Comparison of ENCODE assay signal across 31 cellular contexts in the genomic region with DNA sequence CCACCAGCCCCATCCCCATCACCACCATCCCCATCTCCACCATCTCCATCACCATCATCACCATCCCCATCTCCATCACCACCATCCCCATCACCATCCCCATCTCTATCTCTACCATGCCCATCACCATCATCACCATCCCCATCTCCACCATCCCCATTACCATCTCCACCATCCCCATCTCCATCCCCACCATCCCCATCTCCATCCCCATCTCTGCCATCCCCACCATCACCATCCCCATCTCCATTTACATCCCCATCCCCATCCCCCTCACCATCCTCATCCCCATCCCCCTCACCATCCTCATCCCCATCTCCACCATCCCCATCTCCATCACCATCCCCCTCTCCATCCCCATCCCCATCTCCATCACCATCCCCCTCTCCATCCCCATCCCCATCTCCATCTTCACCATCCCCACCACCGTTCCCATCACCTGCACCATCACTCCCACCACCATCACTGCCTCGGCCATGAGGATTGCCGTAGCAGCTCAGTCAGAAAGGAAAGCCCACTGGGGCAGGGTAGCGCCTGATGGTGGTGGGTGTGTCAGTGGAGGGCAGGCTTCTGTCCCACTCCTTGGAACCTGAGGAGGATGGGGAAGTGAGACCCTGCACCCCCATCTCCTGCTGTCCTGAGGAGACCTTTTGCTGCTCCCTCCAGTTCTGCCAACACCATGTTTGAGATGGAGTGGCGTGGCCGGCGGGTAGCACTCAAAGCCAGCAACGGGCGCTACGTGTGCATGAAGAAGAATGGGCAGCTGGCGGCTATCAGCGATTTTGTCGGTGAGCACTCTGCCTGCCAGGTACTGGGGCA. TPM values are rescaled to one million over a fixed set of nuclear protein-coding genes. Genes with fewer than 3 reads are reported as not detected.
"Had no signal": no experiment of that assay in that cellular context is flagged by ENCODE, and none has a peak within 500 bp of the region (broad histone marks: within the 10 kb centered on the region; RNA-seq: fewer than 3 reads in every experiment).

No MANE protein-coding gene starts in this region.

- DNase-seq: activated CD4-positive, alpha-beta memory T cell treated with anti-CD3 and anti-CD28 coated beads, Interleukin-2, amount 10 ng/mL, durations not matched to agents 7 days and 5 days; activated CD4-positive, alpha-beta T cell treated with anti-CD3 and anti-CD28 coated beads for 1 hour; activated CD4-positive, alpha-beta T cell treated with anti-CD3 and anti-CD28 coated beads for 48 hours; activated CD4-positive, CD25-positive, alpha-beta regulatory T cell; activated CD8-positive, alpha-beta memory T cell treated with anti-CD3 and anti-CD28 coated beads for 24 hours; activated CD8-positive, alpha-beta memory T cell treated with anti-CD3 and anti-CD28 coated beads, Interleukin-2, amount 10 ng/mL, durations not matched to agents 7 days and 5 days; activated CD8-positive, alpha-beta memory T cell treated with anti-CD3 and anti-CD28 coated beads, Interleukin-2, amount 50 U/mL, for 48 hours; activated effector memory CD4-positive, alpha-beta T cell treated with Interleukin-2 at 50 U/mL for 16 hours; activated naive CD4-positive, alpha-beta T cell treated with anti-CD3 and anti-CD28 coated beads, Interleukin-2, amount 10 ng/mL, durations not matched to agents 7 days and 5 days; activated naive CD8-positive, alpha-beta T cell treated with anti-CD3 and anti-CD28 coated beads, Interleukin-2, amount 50 U/mL, for 24 hours; caudate nucleus; cerebellar nuclear complex; Karpas-422; NCI-H1105; NCI-H1436; NCI-H1694; NCI-H1930; NCI-H510A; NCI-H748 treated with DMSO at 0.1 percent for 48 hours; NK-92 treated with Interleukin-12 subunit alpha and Interleukin-12 subunit beta, amount 100 ng/mL, for 24 hours; PC-3; Right ventricle myocardium superior; T1000; WERI-Rb-1 had no signal

- H3K4me3 Mint-ChIP-seq: activated CD4-positive, alpha-beta memory T cell treated with anti-CD3 and anti-CD28 coated beads, Interleukin-2, amount 10 ng/mL, durations not matched to agents 7 days and 5 days; activated CD8-positive, alpha-beta memory T cell treated with anti-CD3 and anti-CD28 coated beads, Interleukin-2, amount 10 ng/mL, durations not matched to agents 7 days and 5 days; activated naive CD4-positive, alpha-beta T cell treated with anti-CD3 and anti-CD28 coated beads, Interleukin-2, amount 10 ng/mL, durations not matched to agents 7 days and 5 days; activated naive CD8-positive, alpha-beta T cell; activated naive CD8-positive, alpha-beta T cell treated with anti-CD3 and anti-CD28 coated beads, Interleukin-2, amount 50 U/mL, for 24 hours had no signal

- H3K9me3 Mint-ChIP-seq: activated CD4-positive, alpha-beta memory T cell treated with anti-CD3 and anti-CD28 coated beads, Interleukin-2, amount 10 ng/mL, durations not matched to agents 7 days and 5 days; activated naive CD4-positive, alpha-beta T cell treated with anti-CD3 and anti-CD28 coated beads, Interleukin-2, amount 10 ng/mL, durations not matched to agents 7 days and 5 days; activated naive CD8-positive, alpha-beta T cell treated with anti-CD3 and anti-CD28 coated beads, Interleukin-2, amount 50 U/mL, for 24 hours had no signal

- H3K4me1 ChIP-seq: ascending aorta had no signal

- H3K4me1 Mint-ChIP-seq: activated CD4-positive, alpha-beta memory T cell treated with anti-CD3 and anti-CD28 coated beads, Interleukin-2, amount 10 ng/mL, durations not matched to agents 7 days and 5 days; activated naive CD4-positive, alpha-beta T cell treated with anti-CD3 and anti-CD28 coated beads, Interleukin-2, amount 10 ng/mL, durations not matched to agents 7 days and 5 days; activated naive CD8-positive, alpha-beta T cell treated with anti-CD3 and anti-CD28 coated beads, Interleukin-2, amount 50 U/mL, for 24 hours had no signal

- H3K4me3 ChIP-seq: ascending aorta, SK-N-MC had no signal

- H3K27ac ChIP-seq: ascending aorta, RWPE1, SK-N-MC, WERI-Rb-1 had no signal

- H3K36me3 Mint-ChIP-seq: activated CD8-positive, alpha-beta memory T cell treated with anti-CD3 and anti-CD28 coated beads, Interleukin-2, amount 10 ng/mL, durations not matched to agents 7 days and 5 days; activated naive CD4-positive, alpha-beta T cell treated with anti-CD3 and anti-CD28 coated beads, Interleukin-2, amount 10 ng/mL, durations not matched to agents 7 days and 5 days had no signal

- H3K27ac Mint-ChIP-seq: activated CD4-positive, alpha-beta memory T cell treated with anti-CD3 and anti-CD28 coated beads, Interleukin-2, amount 10 ng/mL, durations not matched to agents 7 days and 5 days; activated CD8-positive, alpha-beta memory T cell treated with anti-CD3 and anti-CD28 coated beads, Interleukin-2, amount 10 ng/mL, durations not matched to agents 7 days and 5 days; activated naive CD4-positive, alpha-beta T cell treated with anti-CD3 and anti-CD28 coated beads, Interleukin-2, amount 10 ng/mL, durations not matched to agents 7 days and 5 days; activated naive CD8-positive, alpha-beta T cell; activated naive CD8-positive, alpha-beta T cell treated with anti-CD3 and anti-CD28 coated beads, Interleukin-2, amount 50 U/mL, for 24 hours had no signal

- FAIRE-seq: bronchial epithelial cell, RCC 7860 had no signal

- H3K9me3 ChIP-seq: ascending aorta had no signal

- ATAC-seq: activated CD8-positive, alpha-beta memory T cell treated with anti-CD3 and anti-CD28 coated beads, Interleukin-2, amount 10 ng/mL, durations not matched to agents 7 days and 5 days; PC-3 had no signal

- H3K27me3 ChIP-seq: ascending aorta had no signal

RNA-seq across cellular contexts. Expression of a gene that starts 7.5 kb away (rescaled TPM):
- total RNA-seq: ascending aorta, MCF 10A had no signal
